In the genomic region with DNA sequence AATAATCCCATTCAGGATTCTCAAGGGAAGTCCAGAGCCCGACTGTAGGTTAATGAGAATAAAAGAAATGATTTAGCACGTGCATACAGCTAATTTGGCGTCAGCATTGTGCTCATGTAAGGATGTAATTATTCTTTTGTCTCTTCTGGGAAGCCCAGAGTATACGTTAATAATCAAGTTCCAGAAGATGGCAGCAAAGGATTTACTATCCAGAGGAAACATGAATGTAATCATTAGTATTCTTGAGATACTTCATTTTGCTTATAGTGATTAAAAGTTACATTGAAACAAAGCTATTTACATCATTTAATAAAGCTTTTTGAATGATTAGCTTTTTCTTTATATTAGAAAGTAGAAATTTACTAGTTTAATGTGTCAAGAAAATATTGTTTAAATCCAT, we compare ENCODE assay signal across 8 cellular contexts. TPM values are rescaled to one million over a fixed set of nuclear protein-coding genes. Genes with fewer than 3 reads are reported as not detected.
DNase-seq lines count a peak whose midpoint lies in the region; ATAC-seq, FAIRE-seq and TF ChIP-seq lines count a peak whose summit lies in the region.

No MANE protein-coding gene starts in this region.

- TF ChIP-seq CTCF in right atrium auricular region (IDR thresholded peaks at IDR 0.05) (peak in 1 of 2 donors; percentile 57), vagina (IDR thresholded peaks at IDR 0.05) (peak in 2 of 3 experiments; percentile 28 to 35)

- H3K4me3 ChIP-seq in right atrium auricular region (no peak overlapping the region), vagina (no peak overlapping the region)

- no peak for DNase-seq in Right ventricle myocardium superior
- DNase-seq in right atrium auricular region (ENCODE audit: low spot score): no peak
- DNase-seq in RPMI7951 (ENCODE audit: low read depth): peak; percentile 37
- peak in 1 of 2 donors; percentile 35 for DNase-seq in frontal cortex (ENCODE audit: low spot score in 2 of 2)
- no peak for DNase-seq in vagina (ENCODE audit: extremely low spot score in 2 of 2)
- DNase-seq in GM12892 (ENCODE audit: insufficient read length): no peak
- no peak for DNase-seq in NCI-H2107 (lab: John Stamatoyannopoulos, UW)

- H3K27me3 ChIP-seq in right atrium auricular region (no peaks in the 10 kb centered on the region), vagina (no peaks in the 10 kb centered on the region)

- H3K9me3 ChIP-seq in right atrium auricular region (no peaks in the 10 kb centered on the region), vagina (no peaks in the 10 kb centered on the region)

- FAIRE-seq in frontal cortex (lab: Jason Lieb, UNC) (peak; percentile 56), GM12892 (lab: Jason Lieb, UNC) (no peak)

- no peaks in the 10 kb centered on the region for H3K4me1 ChIP-seq in right atrium auricular region
- no peaks in the 10 kb centered on the region for H3K4me1 ChIP-seq in vagina

- H3K36me3 ChIP-seq in right atrium auricular region (no peaks in the 10 kb centered on the region), vagina (no peaks in the 10 kb centered on the region)

- no peak overlapping the region for H3K27ac ChIP-seq in right atrium auricular region
- H3K27ac ChIP-seq in vagina: no peak overlapping the region

- ATAC-seq in Right ventricle myocardium superior (ENCODE audit: poor library complexity) (peak; percentile 84), GM19324 (IDR thresholded peaks at IDR 0.05; ENCODE audit: low FRiP score, unreplicated experiment) (no peak)

- TF ChIP-seq POLR2A in vagina (IDR thresholded peaks at IDR 0.05) (no peak), GM12892 (IDR thresholded peaks at IDR 0.05; ENCODE audit: low read depth, low read length) (no peak)

- intact Hi-C loops in Right ventricle myocardium superior (cut with DNase I): loop anchor here (10.0 kb wide), 2 partner anchors 381 to 551 kb away; partner anchors contain the start of gene CTSO
- intact Hi-C loops in vagina (cut with DNase I): no loop called here

RNA-seq across cellular contexts. Expression of gene MAP9, which starts 27.1 kb away (rescaled TPM):
- total RNA-seq in Right ventricle myocardium superior (5.3 TPM), right atrium auricular region (1 to 10 TPM; 4.5 to 9.5 TPM), frontal cortex (36.7 TPM), vagina (3.4 TPM)
- 3.9 and 6.0 TPM in 2 replicates for total RNA-seq in RPMI7951 (2014; rRNA removed; shearing (Covaris generic))
- 4.2 TPM for polyA plus RNA-seq in GM12892 (2012; ENCODE audit: missing spikeins)
